Comparison of ENCODE assay signal across 13 cellular contexts in genomic region chr6:139943391-139943790, GRCh38.
A peak's percentile ranks its signal among the peaks of the same experiment; 100 is the strongest.
DNase-seq lines count a peak whose midpoint lies in the region; ATAC-seq, FAIRE-seq and TF ChIP-seq lines count a peak whose summit lies in the region.
"Had no signal": no experiment of that assay in that cellular context is flagged by ENCODE, and none has a peak within 500 bp of the region (broad histone marks: within the 10 kb centered on the region; RNA-seq: fewer than 3 reads in every experiment).

No MANE protein-coding gene starts in this region.

- no peak overlapping the region for H3K27ac Mint-ChIP-seq in activated CD4-positive, alpha-beta memory T cell treated with anti-CD3 and anti-CD28 coated beads, Interleukin-2, amount 10 ng/mL, durations not matched to agents 7 days and 5 days
- H3K27ac Mint-ChIP-seq: activated naive CD4-positive, alpha-beta T cell treated with anti-CD3 and anti-CD28 coated beads, Interleukin-2, amount 50 U/mL, for 24 hours; CD4-positive, CD25-positive, alpha-beta regulatory T cell had no signal

- no peaks in the 10 kb centered on the region for H3K27me3 Mint-ChIP-seq in activated CD4-positive, alpha-beta memory T cell treated with anti-CD3 and anti-CD28 coated beads, Interleukin-2, amount 10 ng/mL, durations not matched to agents 7 days and 5 days
- H3K27me3 Mint-ChIP-seq: CD4-positive, CD25-positive, alpha-beta regulatory T cell had no signal

- no peak for TF ChIP-seq EP300 in A549 (IDR thresholded peaks at IDR 0.05)

- H3K36me3 ChIP-seq in ascending aorta, result no peaks in the 10 kb centered on the region
- H3K36me3 ChIP-seq: suprapubic skin had no signal

- H3K4me1 Mint-ChIP-seq in activated CD4-positive, alpha-beta memory T cell treated with anti-CD3 and anti-CD28 coated beads, Interleukin-2, amount 10 ng/mL, durations not matched to agents 7 days and 5 days, result peaks cover 3% of the 10 kb centered on the region
- H3K4me1 Mint-ChIP-seq: activated naive CD4-positive, alpha-beta T cell treated with anti-CD3 and anti-CD28 coated beads, Interleukin-2, amount 50 U/mL, for 24 hours; CD4-positive, CD25-positive, alpha-beta regulatory T cell had no signal

- no peaks in the 10 kb centered on the region for H3K27me3 ChIP-seq in ascending aorta
- H3K27me3 ChIP-seq: suprapubic skin had no signal

- peak overlapping the region; percentile 61 for H3K4me2 ChIP-seq in A549

- H3K4me1 ChIP-seq in A549, result peaks cover 14% of the 10 kb centered on the region; the same call in 2 of the 3 replicates
- peaks cover 2 to 25% of the 10 kb centered on the region in 2 donors for H3K4me1 ChIP-seq in ascending aorta

- TF ChIP-seq POLR2A in A549 (IDR thresholded peaks at IDR 0.05; ENCODE audit: low read length) (no peak), GM12892 (IDR thresholded peaks at IDR 0.05; ENCODE audit: low read depth, low read length) (no peak)

- POLR2A ChIA-PET in A549 (lab: Yijun Ruan, JAX), result no interaction called here
- POLR2A ChIA-PET in activated CD4-positive, alpha-beta memory T cell treated with anti-CD3 and anti-CD28 coated beads, Interleukin-2, amount 10 ng/mL, durations not matched to agents 7 days and 5 days (lab: Charles Lee), result no interaction called here

- H3K4me3 ChIP-seq in A549 (no peak overlapping the region), ascending aorta (no peak overlapping the region)
- H3K4me3 ChIP-seq: suprapubic skin had no signal

- H3K27ac ChIP-seq in A549, result peak overlapping the region in 1 of 2 experiments; percentile 61; a peak in 3 of 6 replicates
- H3K27ac ChIP-seq in ascending aorta, result peak overlapping the region; percentile 29 to 64
- H3K27ac ChIP-seq: suprapubic skin had no signal

- H3K4me3 Mint-ChIP-seq in activated CD4-positive, alpha-beta memory T cell treated with anti-CD3 and anti-CD28 coated beads, Interleukin-2, amount 10 ng/mL, durations not matched to agents 7 days and 5 days, result no peak overlapping the region
- H3K4me3 Mint-ChIP-seq: activated naive CD4-positive, alpha-beta T cell treated with anti-CD3 and anti-CD28 coated beads, Interleukin-2, amount 50 U/mL, for 24 hours; CD4-positive, CD25-positive, alpha-beta regulatory T cell had no signal

- ATAC-seq in A549, result peak in 1 of 2 experiments; percentile 44; a peak in 1 of 6 replicates
- no peak for ATAC-seq in GM21619 (IDR thresholded peaks at IDR 0.05; ENCODE audit: unreplicated experiment)

- no peaks in the 10 kb centered on the region for H3K36me3 Mint-ChIP-seq in activated CD4-positive, alpha-beta memory T cell treated with anti-CD3 and anti-CD28 coated beads, Interleukin-2, amount 10 ng/mL, durations not matched to agents 7 days and 5 days (ENCODE audit: low read depth)
- H3K36me3 Mint-ChIP-seq: activated naive CD4-positive, alpha-beta T cell treated with anti-CD3 and anti-CD28 coated beads, Interleukin-2, amount 50 U/mL, for 24 hours; CD4-positive, CD25-positive, alpha-beta regulatory T cell had no signal

- 0 out of 5 replicates have a peak, but pooled peaks of 1 of the 2 experiments have one; percentile 13 for TF ChIP-seq RAD21 in A549 (conservative IDR thresholded peaks at IDR 0.05 in 1 of 2, IDR thresholded peaks at IDR 0.05 in 1 of 2)

- no peaks in the 10 kb centered on the region for H3K9me3 ChIP-seq in A549
- H3K9me3 ChIP-seq in ascending aorta, result no peaks in the 10 kb centered on the region
- H3K9me3 ChIP-seq: suprapubic skin had no signal

- CTCF ChIA-PET in A549 (lab: Yijun Ruan, JAX), result no interaction called here
- CTCF ChIA-PET in activated CD4-positive, alpha-beta memory T cell treated with anti-CD3 and anti-CD28 coated beads, Interleukin-2, amount 10 ng/mL, durations not matched to agents 7 days and 5 days (lab: Charles Lee), result no interaction called here

- DNase-seq in A549 (ENCODE audit: low read depth in 1 of 2, low spot score in 1 of 2) (peak; percentile 7 to 44), HS-5 (ENCODE audit: low read depth) (peak; percentile 86), ascending aorta (ENCODE audit: low spot score in 2 of 2) (no peak), GM12892 (ENCODE audit: insufficient read length) (no peak), NCI-H1694 (lab: John Stamatoyannopoulos, UW) (no peak)
- DNase-seq in activated CD4-positive, alpha-beta memory T cell treated with anti-CD3 and anti-CD28 coated beads, Interleukin-2, amount 10 ng/mL, durations not matched to agents 7 days and 5 days, result no peak
- DNase-seq: CD4-positive, CD25-positive, alpha-beta regulatory T cell; NCI-H345 had no signal

- intact Hi-C loops in ascending aorta (cut with DNase I), result loop anchor here (5.0 to 10.0 kb wide), 5 partner anchors 39 to 571 kb away; partner anchors contain the start of gene CITED2

- H3K9me3 Mint-ChIP-seq in activated CD4-positive, alpha-beta memory T cell treated with anti-CD3 and anti-CD28 coated beads, Interleukin-2, amount 10 ng/mL, durations not matched to agents 7 days and 5 days, result no peaks in the 10 kb centered on the region
- H3K9me3 Mint-ChIP-seq: activated naive CD4-positive, alpha-beta T cell treated with anti-CD3 and anti-CD28 coated beads, Interleukin-2, amount 50 U/mL, for 24 hours; CD4-positive, CD25-positive, alpha-beta regulatory T cell had no signal

- no peak for TF ChIP-seq CTCF in A549 (IDR thresholded peaks at IDR 0.05)
- TF ChIP-seq CTCF in ascending aorta (IDR thresholded peaks at IDR 0.05), result no peak

- no peak for FAIRE-seq in A549 (lab: Jason Lieb, UNC)
- peak; percentile 72 for FAIRE-seq in islet of Langerhans (lab: Jason Lieb, UNC)
- FAIRE-seq in GM12892 (lab: Jason Lieb, UNC), result no peak
- FAIRE-seq: GM19239 had no signal

TF ChIP-seq in A549, 52 proteins besides CTCF, POLR2A, EP300 and RAD21:
- no peak for TF ChIP-seq KDM1A (IDR thresholded peaks at IDR 0.05; ENCODE audit: low read depth)
- TF ChIP-seq HEYL (CRISPR knock-in tag; IDR thresholded peaks at IDR 0.05), result no peak
- TF ChIP-seq, protein P1, sequence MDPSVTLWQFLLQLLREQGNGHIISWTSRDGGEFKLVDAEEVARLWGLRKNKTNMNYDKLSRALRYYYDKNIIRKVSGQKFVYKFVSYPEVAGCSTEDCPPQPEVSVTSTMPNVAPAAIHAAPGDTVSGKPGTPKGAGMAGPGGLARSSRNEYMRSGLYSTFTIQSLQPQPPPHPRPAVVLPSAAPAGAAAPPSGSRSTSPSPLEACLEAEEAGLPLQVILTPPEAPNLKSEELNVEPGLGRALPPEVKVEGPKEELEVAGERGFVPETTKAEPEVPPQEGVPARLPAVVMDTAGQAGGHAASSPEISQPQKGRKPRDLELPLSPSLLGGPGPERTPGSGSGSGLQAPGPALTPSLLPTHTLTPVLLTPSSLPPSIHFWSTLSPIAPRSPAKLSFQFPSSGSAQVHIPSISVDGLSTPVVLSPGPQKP (IDR thresholded peaks at IDR 0.05; ENCODE audit: low read depth, low read length), result no peak
- TF ChIP-seq, protein P2, sequence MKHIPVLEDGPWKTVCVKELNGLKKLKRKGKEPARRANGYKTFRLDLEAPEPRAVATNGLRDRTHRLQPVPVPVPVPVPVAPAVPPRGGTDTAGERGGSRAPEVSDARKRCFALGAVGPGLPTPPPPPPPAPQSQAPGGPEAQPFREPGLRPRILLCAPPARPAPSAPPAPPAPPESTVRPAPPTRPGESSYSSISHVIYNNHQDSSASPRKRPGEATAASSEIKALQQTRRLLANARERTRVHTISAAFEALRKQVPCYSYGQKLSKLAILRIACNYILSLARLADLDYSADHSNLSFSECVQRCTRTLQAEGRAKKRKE (CRISPR knock-in tag; IDR thresholded peaks at IDR 0.05; ENCODE audit: low read depth), result no peak
- TF ChIP-seq TFCP2L1 (CRISPR knock-in tag; IDR thresholded peaks at IDR 0.05), result no peak
- TF ChIP-seq MYC (IDR thresholded peaks at IDR 0.05; ENCODE audit: borderline replicate concordance, low read length), result no peak
- no peak for TF ChIP-seq FOSB (CRISPR knock-in tag; IDR thresholded peaks at IDR 0.05)
- no peak for TF ChIP-seq MAZ (IDR thresholded peaks at IDR 0.05; ENCODE audit: borderline replicate concordance, low read depth, low read length)
- TF ChIP-seq JUN (IDR thresholded peaks at IDR 0.05), result no peak
- TF ChIP-seq NR3C1 (IDR thresholded peaks at IDR 0.05), result no peak
- no peak for TF ChIP-seq HDAC2 (IDR thresholded peaks at IDR 0.05)
- no peak for TF ChIP-seq JUNB (IDR thresholded peaks at IDR 0.05)
- no peak for TF ChIP-seq PHF8 (IDR thresholded peaks at IDR 0.05; ENCODE audit: borderline replicate concordance, low read depth)
- TF ChIP-seq MAFK (IDR thresholded peaks at IDR 0.05; ENCODE audit: partially characterized antibody), result no peak
- no peak for TF ChIP-seq NPAS2 (CRISPR knock-in tag; IDR thresholded peaks at IDR 0.05; ENCODE audit: borderline replicate concordance)
- no peak for TF ChIP-seq RNF2 (IDR thresholded peaks at IDR 0.05; ENCODE audit: borderline replicate concordance, low read depth)
- no peak for TF ChIP-seq EHMT2 (IDR thresholded peaks at IDR 0.05; ENCODE audit: low read depth)

Comparison
In these comparisons a context has a peak if more than half of its experiments do, and no peak if none do; other contexts are left out.
1. DNase-seq: peak in A549 (2 of 2) and HS-5 (single experiment); none in ascending aorta (0 of 2), GM12892 (single experiment), activated CD4-positive, alpha-beta memory T cell treated with anti-CD3 and anti-CD28 coated beads, Interleukin-2, amount 10 ng/mL, durations not matched to agents 7 days and 5 days (single experiment) and NCI-H1694 (single experiment).